7 cellular contexts compared by ENCODE assay signal in genomic region chr7:66164356-66164755, GRCh38.
"Had no signal": no experiment of that assay in that cellular context is flagged by ENCODE, and none has a peak within 500 bp of the region (broad histone marks: within the 10 kb centered on the region; RNA-seq: fewer than 3 reads in every experiment).

No MANE protein-coding gene starts in this region.

- H2AFZ ChIP-seq: GM23338 had no signal

- DNase-seq: H9, HCEC 1CT, KBM-7 had no signal

- H3K9me3 Mint-ChIP-seq: GM23338, H9 had no signal

- H3K27ac Mint-ChIP-seq: GM23338, IgD-negative memory B cell had no signal

- H3K27me3 Mint-ChIP-seq: IgD-negative memory B cell had no signal

- ATAC-seq: GM23338 had no signal

- H3K27ac ChIP-seq: HL-60, KMS-11 had no signal

- H3K9ac ChIP-seq: KMS-11 had no signal

- H3K4me1 Mint-ChIP-seq: GM23338, H9, IgD-negative memory B cell had no signal

- H3K4me3 ChIP-seq: GM23338 had no signal

- H3K4me3 Mint-ChIP-seq: GM23338, H9, IgD-negative memory B cell had no signal

- H3K4me2 ChIP-seq: GM23338, KMS-11 had no signal
